In the genomic region with DNA sequence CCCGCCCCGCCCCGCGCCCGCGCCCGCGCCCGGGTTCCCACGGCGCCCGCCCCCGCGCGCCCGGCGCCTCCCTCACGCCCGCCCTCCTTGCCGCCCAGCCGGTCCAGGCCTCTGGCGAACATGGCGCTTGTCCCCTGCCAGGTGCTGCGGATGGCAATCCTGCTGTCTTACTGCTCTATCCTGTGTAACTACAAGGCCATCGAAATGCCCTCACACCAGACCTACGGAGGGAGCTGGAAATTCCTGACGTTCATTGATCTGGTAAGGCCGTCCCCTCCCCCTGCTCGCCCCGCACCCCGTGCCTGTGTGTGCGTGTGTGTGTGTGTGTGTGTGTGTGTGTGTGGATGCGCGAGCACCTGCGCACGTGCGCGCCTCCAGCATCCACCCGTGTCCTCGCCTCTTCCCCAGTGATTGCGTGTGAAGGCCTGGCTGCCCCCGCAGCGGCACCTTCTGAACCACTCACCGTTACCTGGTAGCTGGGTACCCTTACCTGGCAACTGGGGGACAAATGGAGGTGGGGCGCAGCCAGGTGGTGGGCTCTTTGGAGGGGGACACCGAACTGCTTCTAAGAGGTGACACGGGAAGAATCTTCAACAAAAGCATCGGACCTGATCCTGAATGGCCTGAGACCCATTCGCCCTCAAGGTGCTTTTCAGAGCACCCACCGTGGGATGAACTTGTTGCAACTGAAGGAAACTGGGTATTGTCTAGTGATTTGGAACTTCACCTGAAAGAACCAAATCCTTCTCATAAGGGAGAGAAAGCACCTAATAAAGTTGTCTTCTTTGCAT, we compare ENCODE assay signal across 9 cellular contexts. TPM values are rescaled to one million over a fixed set of nuclear protein-coding genes. Genes with fewer than 3 reads are reported as not detected.
DNase-seq lines count a peak whose midpoint lies in the region; ATAC-seq, FAIRE-seq and TF ChIP-seq lines count a peak whose summit lies in the region.
"Had no signal": no experiment of that assay in that cellular context is flagged by ENCODE, and none has a peak within 500 bp of the region (broad histone marks: within the 10 kb centered on the region; RNA-seq: fewer than 3 reads in every experiment).

AIG1 (plus strand) TSS at position 84 of the 791 bp plus-strand sequence; CDS start at position 121, 37 bp downstream.

- no peak for TF ChIP-seq CTCF in CD8-positive, alpha-beta T cell (IDR thresholded peaks at IDR 0.05)
- TF ChIP-seq CTCF in astrocyte (IDR thresholded peaks at IDR 0.05; ENCODE audit: insufficient read depth, low read depth, low read length): no peak

- peaks cover 17% of the 10 kb centered on the region for H3K4me1 ChIP-seq in CD8-positive, alpha-beta T cell (ENCODE audit: insufficient read depth, low read length)
- H3K4me1 ChIP-seq in astrocyte (ENCODE audit: insufficient read depth, low read length) (peaks cover 20% of the 10 kb centered on the region), iPS-15b (ENCODE audit: control insufficient read depth, insufficient read depth, low read length) (peaks cover 30% of the 10 kb centered on the region)

- H3K27me3 ChIP-seq in CD8-positive, alpha-beta T cell (ENCODE audit: insufficient read depth, low read length): no peaks in the 10 kb centered on the region
- H3K27me3 ChIP-seq in astrocyte (ENCODE audit: insufficient read depth, low read length) (no peaks in the 10 kb centered on the region), iPS-15b (ENCODE audit: control insufficient read depth, insufficient read depth, low read length) (no peaks in the 10 kb centered on the region)

- no peaks in the 10 kb centered on the region for H3K9me3 Mint-ChIP-seq in CD8-positive, alpha-beta T cell
- no peaks in the 10 kb centered on the region for H3K9me3 Mint-ChIP-seq in T-cell
- H3K9me3 Mint-ChIP-seq in astrocyte (ENCODE audit: unreplicated experiment): no peaks in the 10 kb centered on the region

- H4K20me1 ChIP-seq in astrocyte (ENCODE audit: insufficient read depth, low read length): no peaks in the 10 kb centered on the region

- peak within 1 kb of the TSS; percentile 67 for H3K27ac ChIP-seq in CD8-positive, alpha-beta T cell (ENCODE audit: low read depth, low read length)
- peak within 1 kb of the TSS; percentile 90 for H3K27ac ChIP-seq in astrocyte (ENCODE audit: low read depth, low read length)
- peak within 1 kb of the TSS; percentile 77 to 98 (median 89) for H3K27ac ChIP-seq in skin epidermis

- H3K36me3 ChIP-seq in CD8-positive, alpha-beta T cell (ENCODE audit: insufficient read depth, low read length): no peaks in the 10 kb centered on the region
- no peaks in the 10 kb centered on the region for H3K36me3 ChIP-seq in astrocyte (ENCODE audit: insufficient read depth, low read length)
- H3K36me3 ChIP-seq in iPS-15b (ENCODE audit: control insufficient read depth, insufficient read depth, low read length): no peaks in the 10 kb centered on the region

- peak within 1 kb of the TSS; percentile 92 for H3K4me3 ChIP-seq in CD8-positive, alpha-beta T cell (ENCODE audit: low read depth, low read length)
- H3K4me3 ChIP-seq in astrocyte (ENCODE audit: insufficient read depth, low read depth, low read length) (peak within 1 kb of the TSS; percentile 79), iPS-15b (ENCODE audit: low read depth, low read length) (peak within 1 kb of the TSS; percentile 77), skin epidermis (peak within 1 kb of the TSS; percentile 56 to 85 (median 76))

- H3K79me2 ChIP-seq in astrocyte (ENCODE audit: insufficient read depth, low read length): peaks cover 6% of the 10 kb centered on the region

- no peaks in the 10 kb centered on the region for H3K27me3 Mint-ChIP-seq in CD8-positive, alpha-beta T cell (ENCODE audit: low read depth)
- H3K27me3 Mint-ChIP-seq in T-cell: no peaks in the 10 kb centered on the region
- H3K27me3 Mint-ChIP-seq in astrocyte (ENCODE audit: low read depth, unreplicated experiment): no peaks in the 10 kb centered on the region

- DNase-seq in CD8-positive, alpha-beta T cell: peak; percentile 38 to 77 (median 56)
- DNase-seq in T-cell: peak; percentile 27 to 69 (median 52)
- peak; percentile 57 for DNase-seq in astrocyte (ENCODE audit: low read depth)
- DNase-seq in NCI-H128 (lab: John Stamatoyannopoulos, UW; ENCODE audit: unreplicated experiment): no peak

- H3K4me3 Mint-ChIP-seq in CD8-positive, alpha-beta T cell: peak within 1 kb of the TSS; percentile 92
- H3K4me3 Mint-ChIP-seq in T-cell (peak within 1 kb of the TSS; percentile 93 to 94 (median 93)), astrocyte (ENCODE audit: unreplicated experiment) (peak within 1 kb of the TSS; percentile 93)

- H2AFZ ChIP-seq in astrocyte (ENCODE audit: low read depth, low read length): peak within 1 kb of the TSS; percentile 90

- peaks cover 11% of the 10 kb centered on the region for H3K36me3 Mint-ChIP-seq in CD8-positive, alpha-beta T cell
- H3K36me3 Mint-ChIP-seq in T-cell: no peaks in the 10 kb centered on the region
- H3K36me3 Mint-ChIP-seq in astrocyte (ENCODE audit: low read depth, unreplicated experiment): no peaks in the 10 kb centered on the region

- intact Hi-C loops in CD8-positive, alpha-beta T cell (cut with DNase I, micrococcal nuclease): loop anchor here (1.0 to 10.0 kb wide), 6 partner anchors 115 to 1004 kb away; partner anchors contain the start of genes ADAT2 (in 1 of the 2) and PEX3 (in 1 of the 2)

- CTCF ChIA-PET in CD8-positive, alpha-beta T cell (lab: Charles Lee): no interaction called here
- CTCF ChIA-PET in T-cell (lab: Charles Lee): no interaction called here

- POLR2A ChIA-PET in CD8-positive, alpha-beta T cell (lab: Charles Lee): no interaction called here
- POLR2A ChIA-PET in T-cell (lab: Charles Lee): interaction anchor here in 1 of 2 donors (0.8 kb wide), 1 partner anchor 14 kb away, joined by 3 read pairs; no protein-coding TSS in a partner anchor

- peak within 1 kb of the TSS; percentile 93 for H3K27ac Mint-ChIP-seq in CD8-positive, alpha-beta T cell
- H3K27ac Mint-ChIP-seq in T-cell (peak within 1 kb of the TSS; percentile 86 to 92), astrocyte (ENCODE audit: unreplicated experiment) (peak within 1 kb of the TSS; percentile 98)

- H3K9ac ChIP-seq in astrocyte (ENCODE audit: low read length) (peak within 1 kb of the TSS; percentile 95), iPS-15b (ENCODE audit: low read depth, low read length) (peak within 1 kb of the TSS; percentile 70)

- no peaks in the 10 kb centered on the region for H3K9me3 ChIP-seq in CD8-positive, alpha-beta T cell (ENCODE audit: low read length)
- H3K9me3 ChIP-seq in astrocyte (ENCODE audit: insufficient read depth, low read depth, low read length) (no peaks in the 10 kb centered on the region), iPS-15b (ENCODE audit: control insufficient read depth, insufficient read depth, low read length) (no peaks in the 10 kb centered on the region)

- FAIRE-seq in astrocyte (lab: Jason Lieb, UNC): no peak
- FAIRE-seq: endometrium had no signal

- H3K4me1 Mint-ChIP-seq in CD8-positive, alpha-beta T cell (ENCODE audit: low read depth): peaks cover 21% of the 10 kb centered on the region
- H3K4me1 Mint-ChIP-seq in T-cell: peaks cover 26 to 29% (median 27%) of the 10 kb centered on the region in 3 donors
- peaks cover 27% of the 10 kb centered on the region for H3K4me1 Mint-ChIP-seq in astrocyte (ENCODE audit: low read depth, unreplicated experiment)

- H3K4me2 ChIP-seq in astrocyte (ENCODE audit: low read length): peak within 1 kb of the TSS; percentile 94

- ATAC-seq in CD8-positive, alpha-beta T cell: peak; percentile 66
- ATAC-seq in GM19455 (IDR thresholded peaks at IDR 0.05; ENCODE audit: unreplicated experiment) (peak; percentile 74), HG03575 (IDR thresholded peaks at IDR 0.05; ENCODE audit: extremely low read depth, insufficient number of reproducible peaks, low FRiP score, unreplicated experiment) (peak; percentile 25), T-cell (replicated peaks in 1 of 4) (peak; percentile 74 to 78 (median 76))

RNA-seq across cellular contexts. Expression of gene AIG1, which starts in this region (rescaled TPM):
- total RNA-seq in CD8-positive, alpha-beta T cell: 1 to 10 TPM; 5.0 to 7.1 TPM
- total RNA-seq in T-cell: 10 to 100 TPM in 1 of 5 donors, 1 to 10 TPM in 4; 6.0 to 13.4 (median 7.6) TPM
- 34.1 and 35.2 TPM in 2 replicates for total RNA-seq in astrocyte

Comparison
In these comparisons a context has a peak if more than half of its experiments do, and no peak if none do; other contexts are left out.
1. ATAC-seq: peak in every context shown above with its lines; median percentile 76 in T-cell; 74 in GM19455; 66 in CD8-positive, alpha-beta T cell; 25 in HG03575.